In genomic region chr2:109433486-109433885, GRCh38 we compare ENCODE assay signal across 17 cellular contexts.
DNase-seq lines count a peak whose midpoint lies in the region; ATAC-seq and TF ChIP-seq lines count a peak whose summit lies in the region.
"Had no signal": no experiment of that assay in that cellular context is flagged by ENCODE, and none has a peak within 500 bp of the region (broad histone marks: within the 10 kb centered on the region; RNA-seq: fewer than 3 reads in every experiment).

No MANE protein-coding gene starts in this region.

- H3K36me3 ChIP-seq in endodermal cell (ENCODE audit: control insufficient read depth, insufficient read depth, low read length) (no peaks in the 10 kb centered on the region), spleen (peaks cover 0 to 23% (median 0%) of the 10 kb centered on the region in 6 donors)
- H3K36me3 ChIP-seq: BE2C had no signal

- H3K27ac Mint-ChIP-seq in WTC11, result no peak overlapping the region
- no peak overlapping the region for H3K27ac Mint-ChIP-seq in endodermal cell
- H3K27ac Mint-ChIP-seq in osteocyte (ENCODE audit: unreplicated experiment), result peak overlapping the region; percentile 96
- H3K27ac Mint-ChIP-seq in CD14-positive monocyte, result no peak overlapping the region
- H3K27ac Mint-ChIP-seq: CD4-positive, alpha-beta T cell; HFFc6 had no signal

- H3K36me3 Mint-ChIP-seq in WTC11, result no peaks in the 10 kb centered on the region
- no peaks in the 10 kb centered on the region for H3K36me3 Mint-ChIP-seq in endodermal cell (ENCODE audit: low read depth)
- peaks cover 30% of the 10 kb centered on the region for H3K36me3 Mint-ChIP-seq in osteocyte (ENCODE audit: unreplicated experiment)
- H3K36me3 Mint-ChIP-seq in CD14-positive monocyte, result no peaks in the 10 kb centered on the region

- peak; percentile 0 for DNase-seq in WTC11 (ENCODE audit: low spot score)
- peak; percentile 30 for DNase-seq in endodermal cell
- DNase-seq in osteocyte (ENCODE audit: extremely low spot score, unreplicated experiment), result no peak
- peak; percentile 21 for DNase-seq in spleen
- DNase-seq in activated CD4-positive, CD25-positive, alpha-beta regulatory T cell (lab: John Stamatoyannopoulos, UW), result no peak
- no peak for DNase-seq in CD14-positive monocyte (ENCODE audit: low spot score)
- no peak for DNase-seq in NCI-H2081 treated with DMSO at 0.1 percent for 48 hours (lab: John Stamatoyannopoulos, UW)
- DNase-seq: ACHN; BE2C; C1 segment of cervical spinal cord; Caco-2; CD4-positive, alpha-beta T cell; GOT3; H7; HFFc6; IMR-90 had no signal

- H3K27ac ChIP-seq in endodermal cell (ENCODE audit: low read depth, low read length) (no peak overlapping the region), spleen (no peak overlapping the region)

- no peak overlapping the region for H3K9ac ChIP-seq in endodermal cell (ENCODE audit: extremely low read depth, low read length, poor library complexity, severe bottlenecking)

- no peak overlapping the region for H3K4me3 ChIP-seq in endodermal cell (ENCODE audit: low read length)
- H3K4me3 ChIP-seq in spleen, result no peak overlapping the region

- H3K27me3 Mint-ChIP-seq in WTC11 (ENCODE audit: low read depth), result no peaks in the 10 kb centered on the region; the same call in 1 of the 2 replicates
- H3K27me3 Mint-ChIP-seq in endodermal cell (ENCODE audit: insufficient read depth), result no peaks in the 10 kb centered on the region
- no peaks in the 10 kb centered on the region for H3K27me3 Mint-ChIP-seq in osteocyte (ENCODE audit: unreplicated experiment)
- peaks cover 0 to 2% (median 2%) of the 10 kb centered on the region in 3 donors for H3K27me3 Mint-ChIP-seq in CD14-positive monocyte (ENCODE audit: low read depth in 3 of 3)
- H3K27me3 Mint-ChIP-seq: CD4-positive, alpha-beta T cell had no signal

- intact Hi-C loops in spleen (cut with DNase I; ENCODE audit: low total_unique reads) (no loop called here), CD14-positive monocyte (cut with micrococcal nuclease) (no loop called here)

- POLR2A ChIA-PET in WTC11 (lab: Charles Lee), result no interaction called here

- H3K4me1 Mint-ChIP-seq in WTC11 (no peaks in the 10 kb centered on the region), endodermal cell (peaks cover 25% of the 10 kb centered on the region), osteocyte (ENCODE audit: unreplicated experiment) (peaks cover 50% of the 10 kb centered on the region), CD14-positive monocyte (no peaks in the 10 kb centered on the region)

- WGBS in endodermal cell (ENCODE audit: insufficient coverage in 1 of 2, insufficient read length in 1 of 2), 2 experiments, result 95 to 97% methylated on average over 10 of the region's 10 CpGs
- 88 to 97% (median 95%) methylated on average over 10 of the region's 10 CpGs for WGBS in spleen, 5 donors

- no peak for TF ChIP-seq POLR2A in spleen (IDR thresholded peaks at IDR 0.05)

- CTCF ChIA-PET in WTC11 (lab: Charles Lee), result no interaction called here

- H3K9me3 Mint-ChIP-seq in WTC11 (no peaks in the 10 kb centered on the region), endodermal cell (no peaks in the 10 kb centered on the region), osteocyte (ENCODE audit: unreplicated experiment) (no peaks in the 10 kb centered on the region), CD14-positive monocyte (no peaks in the 10 kb centered on the region)
- H3K9me3 Mint-ChIP-seq: CD4-positive, alpha-beta T cell; HFFc6 had no signal

- H3K4me3 Mint-ChIP-seq in WTC11 (no peak overlapping the region), endodermal cell (no peak overlapping the region), osteocyte (ENCODE audit: unreplicated experiment) (no peak overlapping the region), CD14-positive monocyte (no peak overlapping the region)
- H3K4me3 Mint-ChIP-seq: CD4-positive, alpha-beta T cell; HFFc6 had no signal

- TF ChIP-seq CTCF in WTC11 (IDR thresholded peaks at IDR 0.05), result no peak
- no peak for TF ChIP-seq CTCF in endodermal cell (conservative IDR thresholded peaks at IDR 0.05)
- no peak for TF ChIP-seq CTCF in osteocyte (IDR thresholded peaks at IDR 0.05)
- TF ChIP-seq CTCF in spleen (IDR thresholded peaks at IDR 0.05 in 8 of 11, conservative IDR thresholded peaks at IDR 0.05 in 3 of 11), result no peak
- no peak for TF ChIP-seq CTCF in CD14-positive monocyte (IDR thresholded peaks at IDR 0.05)

- no peaks in the 10 kb centered on the region for H3K4me1 ChIP-seq in endodermal cell (ENCODE audit: control insufficient read depth, insufficient read depth, low read length)
- H3K4me1 ChIP-seq in spleen, result no peaks in the 10 kb centered on the region
- H3K4me1 ChIP-seq: BE2C had no signal

- H3K27me3 ChIP-seq in endodermal cell (ENCODE audit: control insufficient read depth, insufficient read depth, low read length, poor library complexity, severe bottlenecking) (no peaks in the 10 kb centered on the region), spleen (replicated peaks in 1 of 7) (no peaks in the 10 kb centered on the region)
- H3K27me3 ChIP-seq: BE2C had no signal

- H3K9me3 ChIP-seq in endodermal cell (ENCODE audit: control insufficient read depth, low read length), result no peaks in the 10 kb centered on the region
- H3K9me3 ChIP-seq in spleen, result no peaks in the 10 kb centered on the region
- H3K9me3 ChIP-seq: BE2C, Caco-2 had no signal

- no peak for ATAC-seq in WTC11
- ATAC-seq: HCT116 had no signal

TF ChIP-seq in WTC11, 78 proteins besides CTCF, POLR2A, EP300 and RAD21:
- no peak for TF ChIP-seq CREM (CRISPR knock-in tag; IDR thresholded peaks at IDR 0.05)
- TF ChIP-seq, protein P1, sequence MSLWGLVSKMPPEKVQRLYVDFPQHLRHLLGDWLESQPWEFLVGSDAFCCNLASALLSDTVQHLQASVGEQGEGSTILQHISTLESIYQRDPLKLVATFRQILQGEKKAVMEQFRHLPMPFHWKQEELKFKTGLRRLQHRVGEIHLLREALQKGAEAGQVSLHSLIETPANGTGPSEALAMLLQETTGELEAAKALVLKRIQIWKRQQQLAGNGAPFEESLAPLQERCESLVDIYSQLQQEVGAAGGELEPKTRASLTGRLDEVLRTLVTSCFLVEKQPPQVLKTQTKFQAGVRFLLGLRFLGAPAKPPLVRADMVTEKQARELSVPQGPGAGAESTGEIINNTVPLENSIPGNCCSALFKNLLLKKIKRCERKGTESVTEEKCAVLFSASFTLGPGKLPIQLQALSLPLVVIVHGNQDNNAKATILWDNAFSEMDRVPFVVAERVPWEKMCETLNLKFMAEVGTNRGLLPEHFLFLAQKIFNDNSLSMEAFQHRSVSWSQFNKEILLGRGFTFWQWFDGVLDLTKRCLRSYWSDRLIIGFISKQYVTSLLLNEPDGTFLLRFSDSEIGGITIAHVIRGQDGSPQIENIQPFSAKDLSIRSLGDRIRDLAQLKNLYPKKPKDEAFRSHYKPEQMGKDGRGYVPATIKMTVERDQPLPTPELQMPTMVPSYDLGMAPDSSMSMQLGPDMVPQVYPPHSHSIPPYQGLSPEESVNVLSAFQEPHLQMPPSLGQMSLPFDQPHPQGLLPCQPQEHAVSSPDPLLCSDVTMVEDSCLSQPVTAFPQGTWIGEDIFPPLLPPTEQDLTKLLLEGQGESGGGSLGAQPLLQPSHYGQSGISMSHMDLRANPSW (CRISPR knock-in tag; conservative IDR thresholded peaks at IDR 0.05; ENCODE audit: low read depth), result no peak
- TF ChIP-seq, protein P2, sequence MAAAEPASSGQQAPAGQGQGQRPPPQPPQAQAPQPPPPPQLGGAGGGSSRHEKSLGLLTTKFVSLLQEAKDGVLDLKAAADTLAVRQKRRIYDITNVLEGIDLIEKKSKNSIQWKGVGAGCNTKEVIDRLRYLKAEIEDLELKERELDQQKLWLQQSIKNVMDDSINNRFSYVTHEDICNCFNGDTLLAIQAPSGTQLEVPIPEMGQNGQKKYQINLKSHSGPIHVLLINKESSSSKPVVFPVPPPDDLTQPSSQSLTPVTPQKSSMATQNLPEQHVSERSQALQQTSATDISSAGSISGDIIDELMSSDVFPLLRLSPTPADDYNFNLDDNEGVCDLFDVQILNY (CRISPR knock-in tag; IDR thresholded peaks at IDR 0.05), result no peak
- no peak for TF ChIP-seq TEAD4 (CRISPR knock-in tag; IDR thresholded peaks at IDR 0.05)
- no peak for TF ChIP-seq GTF2I (CRISPR knock-in tag; conservative IDR thresholded peaks at IDR 0.05)
- TF ChIP-seq, protein P3, sequence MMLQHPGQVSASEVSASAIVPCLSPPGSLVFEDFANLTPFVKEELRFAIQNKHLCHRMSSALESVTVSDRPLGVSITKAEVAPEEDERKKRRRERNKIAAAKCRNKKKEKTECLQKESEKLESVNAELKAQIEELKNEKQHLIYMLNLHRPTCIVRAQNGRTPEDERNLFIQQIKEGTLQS (CRISPR knock-in tag; conservative IDR thresholded peaks at IDR 0.05), result no peak

Comparison
In these comparisons a context has a peak if more than half of its experiments do, and no peak if none do; other contexts are left out.
1. DNase-seq: peak in WTC11 (single experiment), endodermal cell (single experiment) and spleen (single experiment); none in osteocyte (single experiment), activated CD4-positive, CD25-positive, alpha-beta regulatory T cell (0 of 4), CD14-positive monocyte (single experiment) and NCI-H2081 treated with DMSO at 0.1 percent for 48 hours (single experiment).